1 cellular context compared by ENCODE assay signal in the genomic region with DNA sequence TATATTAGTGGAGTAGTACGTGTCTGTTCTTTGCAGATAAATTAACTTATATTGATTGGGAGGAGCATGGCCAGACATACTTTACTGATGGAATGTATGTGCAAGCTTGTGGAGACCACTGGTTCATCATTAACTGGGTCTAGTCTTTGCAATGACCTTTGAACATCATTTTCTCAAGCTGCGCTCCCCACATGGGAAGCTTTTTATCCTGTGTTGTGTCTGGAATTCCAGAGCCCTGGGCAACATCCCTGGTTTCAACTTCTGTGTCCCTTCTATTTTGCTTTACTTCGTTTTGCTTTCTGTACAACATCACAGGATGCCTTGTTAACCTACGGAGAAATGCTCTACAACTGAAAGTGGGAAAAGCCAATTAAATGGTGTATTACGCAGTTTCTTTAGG.
TF ChIP-seq lines count a peak whose summit lies in the region.

No MANE protein-coding gene starts in this region.

TF ChIP-seq in HepG2, 621 proteins besides CTCF, POLR2A, EP300 and RAD21 (continued from another document and continues in another):
- TF ChIP-seq, protein P1, sequence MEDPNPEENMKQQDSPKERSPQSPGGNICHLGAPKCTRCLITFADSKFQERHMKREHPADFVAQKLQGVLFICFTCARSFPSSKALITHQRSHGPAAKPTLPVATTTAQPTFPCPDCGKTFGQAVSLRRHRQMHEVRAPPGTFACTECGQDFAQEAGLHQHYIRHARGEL (CRISPR knock-in tag; IDR thresholded peaks at IDR 0.05) = no peak
- TF ChIP-seq ZNF501 (CRISPR knock-in tag; IDR thresholded peaks at IDR 0.05) (no peak), ZBED4 (CRISPR knock-in tag; IDR thresholded peaks at IDR 0.05; ENCODE audit: borderline replicate concordance) (peak; percentile 55; the same call in 1 of the 2 replicates), PITX1 (CRISPR knock-in tag; IDR thresholded peaks at IDR 0.05) (peak; percentile 57; the same call in 1 of the 2 replicates), ARNT (IDR thresholded peaks at IDR 0.05) (no peak), ZNF232 (CRISPR knock-in tag; IDR thresholded peaks at IDR 0.05; ENCODE audit: borderline replicate concordance) (peak; percentile 43; the same call in 1 of the 2 replicates), SNAPC2 (CRISPR knock-in tag; IDR thresholded peaks at IDR 0.05) (0 out of 2 replicates have a peak, but pooled peaks have one; percentile 29), ZNF777 (CRISPR knock-in tag; IDR thresholded peaks at IDR 0.05) (no peak), NFIB (CRISPR knock-in tag; IDR thresholded peaks at IDR 0.05; ENCODE audit: borderline replicate concordance) (no peak), CREB1 (IDR thresholded peaks at IDR 0.05) (no peak), CREB1 (CRISPR knock-in tag; IDR thresholded peaks at IDR 0.05) (0 out of 2 replicates have a peak, but pooled peaks have one; percentile 63), RFX3 (CRISPR knock-in tag; IDR thresholded peaks at IDR 0.05) (no peak), GPN1 (CRISPR knock-in tag; IDR thresholded peaks at IDR 0.05; ENCODE audit: borderline replicate concordance) (no peak), ZFP36L1 (CRISPR knock-in tag; IDR thresholded peaks at IDR 0.05) (no peak), KMT2B (CRISPR knock-in tag; IDR thresholded peaks at IDR 0.05) (no peak), ZNF225 (CRISPR knock-in tag; IDR thresholded peaks at IDR 0.05) (no peak), NFAT5 (CRISPR knock-in tag; IDR thresholded peaks at IDR 0.05) (no peak), TRAFD1 (CRISPR knock-in tag; IDR thresholded peaks at IDR 0.05; ENCODE audit: borderline replicate concordance) (no peak), HOXA5 (CRISPR knock-in tag; IDR thresholded peaks at IDR 0.05) (0 out of 2 replicates have a peak, but pooled peaks have one; percentile 30), MLXIP (CRISPR knock-in tag; IDR thresholded peaks at IDR 0.05; ENCODE audit: borderline replicate concordance) (no peak), ISL2 (CRISPR knock-in tag; IDR thresholded peaks at IDR 0.05) (peak; percentile 51; the same call in 1 of the 2 replicates), ZNF513 (CRISPR knock-in tag; conservative IDR thresholded peaks at IDR 0.05) (no peak), MIXL1 (CRISPR knock-in tag; IDR thresholded peaks at IDR 0.05) (peak; percentile 98; the same call in 1 of the 2 replicates), NKX3-1 (CRISPR knock-in tag; IDR thresholded peaks at IDR 0.05) (no peak), ZSCAN9 (CRISPR knock-in tag; IDR thresholded peaks at IDR 0.05; ENCODE audit: borderline replicate concordance) (no peak; the same call in 1 of the 2 replicates), RERE (CRISPR knock-in tag; IDR thresholded peaks at IDR 0.05; ENCODE audit: low read depth) (peak; percentile 65; the same call in 1 of the 2 replicates), ZNF766 (CRISPR knock-in tag; IDR thresholded peaks at IDR 0.05; ENCODE audit: borderline replicate concordance) (no peak), SIX1 (CRISPR knock-in tag; IDR thresholded peaks at IDR 0.05; ENCODE audit: borderline replicate concordance) (no peak; the same call in 1 of the 2 replicates), KDM2A (CRISPR knock-in tag; IDR thresholded peaks at IDR 0.05; ENCODE audit: borderline replicate concordance, low read depth) (no peak)
- TF ChIP-seq, protein P2, sequence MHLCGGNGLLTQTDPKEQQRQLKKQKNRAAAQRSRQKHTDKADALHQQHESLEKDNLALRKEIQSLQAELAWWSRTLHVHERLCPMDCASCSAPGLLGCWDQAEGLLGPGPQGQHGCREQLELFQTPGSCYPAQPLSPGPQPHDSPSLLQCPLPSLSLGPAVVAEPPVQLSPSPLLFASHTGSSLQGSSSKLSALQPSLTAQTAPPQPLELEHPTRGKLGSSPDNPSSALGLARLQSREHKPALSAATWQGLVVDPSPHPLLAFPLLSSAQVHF (CRISPR knock-in tag; IDR thresholded peaks at IDR 0.05) = no peak
